In genomic region chr6:145643760-145644159, GRCh38 we compare ENCODE assay signal across 1 cellular context.
TF ChIP-seq lines count a peak whose summit lies in the region.

No MANE protein-coding gene starts in this region.

TF ChIP-seq in SK-N-SH treated with all-trans-retinoic acid at 6 μM for 48 hours, 23 proteins besides CTCF, POLR2A, EP300 and RAD21 (continued from another document):
- TF ChIP-seq PATZ1 (CRISPR knock-in tag; IDR thresholded peaks at IDR 0.05; ENCODE audit: borderline replicate concordance) = no peak
- TF ChIP-seq, protein P1, sequence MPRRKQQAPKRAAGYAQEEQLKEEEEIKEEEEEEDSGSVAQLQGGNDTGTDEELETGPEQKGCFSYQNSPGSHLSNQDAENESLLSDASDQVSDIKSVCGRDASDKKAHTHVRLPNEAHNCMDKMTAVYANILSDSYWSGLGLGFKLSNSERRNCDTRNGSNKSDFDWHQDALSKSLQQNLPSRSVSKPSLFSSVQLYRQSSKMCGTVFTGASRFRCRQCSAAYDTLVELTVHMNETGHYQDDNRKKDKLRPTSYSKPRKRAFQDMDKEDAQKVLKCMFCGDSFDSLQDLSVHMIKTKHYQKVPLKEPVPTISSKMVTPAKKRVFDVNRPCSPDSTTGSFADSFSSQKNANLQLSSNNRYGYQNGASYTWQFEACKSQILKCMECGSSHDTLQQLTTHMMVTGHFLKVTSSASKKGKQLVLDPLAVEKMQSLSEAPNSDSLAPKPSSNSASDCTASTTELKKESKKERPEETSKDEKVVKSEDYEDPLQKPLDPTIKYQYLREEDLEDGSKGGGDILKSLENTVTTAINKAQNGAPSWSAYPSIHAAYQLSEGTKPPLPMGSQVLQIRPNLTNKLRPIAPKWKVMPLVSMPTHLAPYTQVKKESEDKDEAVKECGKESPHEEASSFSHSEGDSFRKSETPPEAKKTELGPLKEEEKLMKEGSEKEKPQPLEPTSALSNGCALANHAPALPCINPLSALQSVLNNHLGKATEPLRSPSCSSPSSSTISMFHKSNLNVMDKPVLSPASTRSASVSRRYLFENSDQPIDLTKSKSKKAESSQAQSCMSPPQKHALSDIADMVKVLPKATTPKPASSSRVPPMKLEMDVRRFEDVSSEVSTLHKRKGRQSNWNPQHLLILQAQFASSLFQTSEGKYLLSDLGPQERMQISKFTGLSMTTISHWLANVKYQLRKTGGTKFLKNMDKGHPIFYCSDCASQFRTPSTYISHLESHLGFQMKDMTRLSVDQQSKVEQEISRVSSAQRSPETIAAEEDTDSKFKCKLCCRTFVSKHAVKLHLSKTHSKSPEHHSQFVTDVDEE (CRISPR knock-in tag; IDR thresholded peaks at IDR 0.05) = no peak
